In genomic region chr11:65884716-65885092, GRCh38 we compare ENCODE assay signal across 1 cellular context.
TF ChIP-seq lines count a peak whose summit lies in the region.

No MANE protein-coding gene starts in this region.

TF ChIP-seq in H1, 55 proteins besides CTCF, POLR2A, EP300 and RAD21:
- TF ChIP-seq CHD2 (IDR thresholded peaks at IDR 0.05; ENCODE audit: low read length): 0 out of 2 replicates have a peak, but pooled peaks have one; percentile 26
- TF ChIP-seq YY1 (IDR thresholded peaks at IDR 0.05; ENCODE audit: low read depth, low read length): peak; percentile 87
- TF ChIP-seq SIN3A (conservative IDR thresholded peaks at IDR 0.05 in 1 of 2, IDR thresholded peaks at IDR 0.05 in 1 of 2; ENCODE audit: low read depth in 1 of 2, low read length in 2 of 2): peak; percentile 43 to 82; a peak in 1 of 4 replicates
- 0 out of 2 replicates have a peak, but pooled peaks have one; percentile 24 for TF ChIP-seq POLR2AphosphoS5 (IDR thresholded peaks at IDR 0.05; ENCODE audit: low read depth, low read length)
- TF ChIP-seq JUN (IDR thresholded peaks at IDR 0.05; ENCODE audit: low read depth, low read length): no peak
- TF ChIP-seq RBBP5 (IDR thresholded peaks at IDR 0.05; ENCODE audit: borderline replicate concordance, low read depth, low read length): no peak
- TF ChIP-seq SUZ12 (IDR thresholded peaks at IDR 0.05; ENCODE audit: low read length): no peak
- TF ChIP-seq CREB1 (IDR thresholded peaks at IDR 0.05): peak; percentile 69
- TF ChIP-seq TCF12 (IDR thresholded peaks at IDR 0.05; ENCODE audit: low read depth, low read length): no peak
- TF ChIP-seq GABPA (IDR thresholded peaks at IDR 0.05; ENCODE audit: borderline replicate concordance, insufficient read depth, low read length): peak; percentile 59; the same call in 1 of the 2 replicates
- TF ChIP-seq ATF3 (IDR thresholded peaks at IDR 0.05; ENCODE audit: insufficient read depth, low read depth, low read length): peak; percentile 83; the same call in 1 of the 2 replicates
- peak; percentile 78 for TF ChIP-seq TAF7 (optimal IDR thresholded peaks at IDR 0.05; ENCODE audit: borderline replicate concordance, low read depth, low read length)
- TF ChIP-seq SRF (IDR thresholded peaks at IDR 0.05; ENCODE audit: low read depth, low read length): peak; percentile 32; the same call in 1 of the 2 replicates
TF ChIP-seq in H1: peak in this region for 9.
